20 cellular contexts compared by ENCODE assay signal in the genomic region with DNA sequence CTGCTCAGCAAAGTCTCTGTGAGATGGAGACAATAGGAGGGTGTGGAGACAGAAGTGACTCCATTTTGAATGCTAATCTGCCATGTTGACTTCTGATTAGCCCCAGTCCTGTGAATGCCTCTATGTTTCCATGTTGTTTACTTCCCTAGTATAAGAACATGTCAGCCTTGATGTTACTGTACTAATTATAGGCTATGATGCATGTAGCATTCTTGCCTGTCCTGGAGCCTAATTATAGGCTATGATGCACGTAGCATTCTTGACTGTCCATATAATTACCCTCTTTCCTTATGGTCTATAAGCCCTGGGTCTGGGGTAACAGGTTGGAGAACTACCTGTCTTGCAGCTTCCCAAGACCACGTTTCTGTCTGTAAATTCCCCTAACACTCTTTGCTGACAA.
"Had no signal": no experiment of that assay in that cellular context is flagged by ENCODE, and none has a peak within 500 bp of the region (broad histone marks: within the 10 kb centered on the region; RNA-seq: fewer than 3 reads in every experiment).

No MANE protein-coding gene starts in this region.

- H3K27ac ChIP-seq: RWPE1 had no signal

- ATAC-seq: HepG2, Panc1, PC-3 had no signal

- H3K36me3 ChIP-seq: MG63 had no signal

- H3K27me3 ChIP-seq: MG63 had no signal

- H3K9ac ChIP-seq: SK-N-SH had no signal

- H3K9me3 ChIP-seq: MG63, SK-N-SH had no signal

- H3K4me2 ChIP-seq: SK-N-SH had no signal

- DNase-seq: Karpas-422, KG1, MG63, NCI-H1092, NCI-H1105 treated with DMSO at 0.1 percent for 48 hours, NCI-H1417 treated with DMSO at 0.1 percent for 48 hours, NCI-H146, NCI-H1694 treated with DMSO at 0.1 percent for 48 hours, NCI-H1930, NCI-H2081 treated with DMSO at 0.1 percent for 48 hours, NCI-H2171, NCI-H524, NCI-H526 treated with DMSO at 0.1 percent for 48 hours, NCI-H774, SHP77, SK-N-SH had no signal

- H3K4me3 ChIP-seq: MG63 had no signal
